24 cellular contexts compared by ENCODE assay signal in genomic region chr1:157702308-157702825, GRCh38. TPM values are rescaled to one million over a fixed set of nuclear protein-coding genes. Genes with fewer than 3 reads are reported as not detected.
DNase-seq lines count a peak whose midpoint lies in the region; ATAC-seq and TF ChIP-seq lines count a peak whose summit lies in the region.
"Had no signal": no experiment of that assay in that cellular context is flagged by ENCODE, and none has a peak within 500 bp of the region (broad histone marks: within the 10 kb centered on the region; RNA-seq: fewer than 3 reads in every experiment).

No MANE protein-coding gene starts in this region.

- no peak for TF ChIP-seq CTCF in CD8-positive, alpha-beta T cell (IDR thresholded peaks at IDR 0.05)

- no peaks in the 10 kb centered on the region for H3K9me3 ChIP-seq in CD8-positive, alpha-beta T cell (ENCODE audit: low read length)
- H3K9me3 ChIP-seq: SK-N-SH had no signal

- intact Hi-C loops in CD8-positive, alpha-beta T cell (cut with DNase I, micrococcal nuclease): no loop called here

- peak overlapping the region; percentile 1 for H3K4me3 Mint-ChIP-seq in CD8-positive, alpha-beta T cell
- peak overlapping the region in 1 of 2 donors; percentile 32 for H3K4me3 Mint-ChIP-seq in effector memory CD8-positive, alpha-beta T cell
- no peak overlapping the region for H3K4me3 Mint-ChIP-seq in stimulated activated effector memory CD8-positive, alpha-beta T cell treated with anti-CD3 and anti-CD28 coated beads, Interleukin-12 subunit alpha, Interleukin-12 subunit beta, amount 100 ng/mL, for 72 hours
- H3K4me3 Mint-ChIP-seq: IgD-negative memory B cell had no signal

- no peaks in the 10 kb centered on the region for H3K27me3 ChIP-seq in CD8-positive, alpha-beta T cell (ENCODE audit: insufficient read depth, low read length)

- H3K4me1 ChIP-seq in CD8-positive, alpha-beta T cell (ENCODE audit: insufficient read depth, low read length): no peaks in the 10 kb centered on the region

- peak; percentile 49 to 62 for ATAC-seq in activated CD4-positive, CD25-positive, alpha-beta regulatory T cell treated with anti-CD3 and anti-CD28 coated beads, Interleukin-2, amount 50 U/mL, for 24 hours
- ATAC-seq in CD8-positive, alpha-beta T cell: peak; percentile 22
- ATAC-seq in effector memory CD8-positive, alpha-beta T cell (replicated peaks): peak; percentile 37
- ATAC-seq in stimulated activated effector memory CD8-positive, alpha-beta T cell treated with anti-CD3 and anti-CD28 coated beads, Interleukin-12 subunit alpha, Interleukin-12 subunit beta, amount 100 ng/mL, for 72 hours: peak; percentile 70
- no peak for ATAC-seq in GM18520 (IDR thresholded peaks at IDR 0.05; ENCODE audit: unreplicated experiment)
- ATAC-seq: Panc1 had no signal

- H3K4me1 Mint-ChIP-seq in CD8-positive, alpha-beta T cell (ENCODE audit: low read depth): peaks cover 32% of the 10 kb centered on the region
- peaks cover 44 to 78% of the 10 kb centered on the region in 2 donors for H3K4me1 Mint-ChIP-seq in effector memory CD8-positive, alpha-beta T cell (ENCODE audit: low read depth in 2 of 2)
- H3K4me1 Mint-ChIP-seq in stimulated activated effector memory CD8-positive, alpha-beta T cell treated with anti-CD3 and anti-CD28 coated beads, Interleukin-12 subunit alpha, Interleukin-12 subunit beta, amount 100 ng/mL, for 72 hours: peaks cover 22% of the 10 kb centered on the region

- CTCF ChIA-PET in CD8-positive, alpha-beta T cell (lab: Charles Lee): no interaction called here

- no peak for DNase-seq in activated CD4-positive, CD25-positive, alpha-beta regulatory T cell treated with anti-CD3 and anti-CD28 coated beads, Interleukin-2, amount 50 U/mL, for 72 hours
- DNase-seq in CD8-positive, alpha-beta T cell: no peak
- DNase-seq in effector memory CD8-positive, alpha-beta T cell: no peak
- no peak for DNase-seq in stimulated activated effector memory CD8-positive, alpha-beta T cell treated with anti-CD3 and anti-CD28 coated beads, Interleukin-12 subunit alpha, Interleukin-12 subunit beta, amount 100 ng/mL, for 72 hours (ENCODE audit: low spot score in 2 of 2)
- DNase-seq in ACHN (no peak), GOT3 (lab: John Stamatoyannopoulos, UW) (no peak)
- DNase-seq: C1 segment of cervical spinal cord; DMS53; EL; GF-D8; NCI-H1105; NCI-H2029 treated with DMSO at 0.1 percent for 48 hours; NCI-H226; NCI-H510A treated with DMSO at 0.1 percent for 48 hours; NCI-H774; NK-92 treated with Interleukin-12 subunit alpha and Interleukin-12 subunit beta, amount 100 ng/mL, for 24 hours; SIG-M5; SK-N-SH had no signal

- peak overlapping the region; percentile 70 for H3K27ac Mint-ChIP-seq in CD8-positive, alpha-beta T cell
- H3K27ac Mint-ChIP-seq in effector memory CD8-positive, alpha-beta T cell: peak overlapping the region; percentile 39 to 91
- H3K27ac Mint-ChIP-seq in stimulated activated effector memory CD8-positive, alpha-beta T cell treated with anti-CD3 and anti-CD28 coated beads, Interleukin-12 subunit alpha, Interleukin-12 subunit beta, amount 100 ng/mL, for 72 hours: peak overlapping the region; percentile 84

- no peaks in the 10 kb centered on the region for H3K36me3 ChIP-seq in CD8-positive, alpha-beta T cell (ENCODE audit: insufficient read depth, low read length)

- in situ Hi-C loops in ACHN (cut with HindIII; ENCODE audit: low pct_ligation_motif_present, low pct_unique_long_range_greater_than_20kb, low sequenced_read_pairs): no loop called here

- peaks cover 4% of the 10 kb centered on the region for H3K27me3 Mint-ChIP-seq in CD8-positive, alpha-beta T cell (ENCODE audit: low read depth)
- H3K27me3 Mint-ChIP-seq in effector memory CD8-positive, alpha-beta T cell: peaks cover 0 to 9% of the 10 kb centered on the region in 2 donors
- H3K27me3 Mint-ChIP-seq: IgD-negative memory B cell had no signal

- no peaks in the 10 kb centered on the region for H3K9me3 Mint-ChIP-seq in CD8-positive, alpha-beta T cell
- no peaks in the 10 kb centered on the region for H3K9me3 Mint-ChIP-seq in effector memory CD8-positive, alpha-beta T cell
- H3K9me3 Mint-ChIP-seq in stimulated activated effector memory CD8-positive, alpha-beta T cell treated with anti-CD3 and anti-CD28 coated beads, Interleukin-12 subunit alpha, Interleukin-12 subunit beta, amount 100 ng/mL, for 72 hours: peaks cover 3% of the 10 kb centered on the region

- H3K36me3 Mint-ChIP-seq in CD8-positive, alpha-beta T cell: no peaks in the 10 kb centered on the region
- peaks cover 7% of the 10 kb centered on the region for H3K36me3 Mint-ChIP-seq in effector memory CD8-positive, alpha-beta T cell (ENCODE audit: insufficient read depth)
- peaks cover 20% of the 10 kb centered on the region for H3K36me3 Mint-ChIP-seq in stimulated activated effector memory CD8-positive, alpha-beta T cell treated with anti-CD3 and anti-CD28 coated beads, Interleukin-12 subunit alpha, Interleukin-12 subunit beta, amount 100 ng/mL, for 72 hours

- no peak overlapping the region for H3K27ac ChIP-seq in CD8-positive, alpha-beta T cell (ENCODE audit: low read depth, low read length)
- H3K27ac ChIP-seq: 22Rv1 had no signal

- H3K4me3 ChIP-seq in CD8-positive, alpha-beta T cell (ENCODE audit: low read depth, low read length): no peak overlapping the region

- POLR2A ChIA-PET in CD8-positive, alpha-beta T cell (lab: Charles Lee): no interaction called here

RNA-seq across cellular contexts. Expression of gene FCRL3, which starts 1.8 kb away (rescaled TPM):
- 1 to 10 TPM; 5.5 to 6.0 TPM for total RNA-seq in CD8-positive, alpha-beta T cell
- total RNA-seq: H4 had no signal
